Comparison of ENCODE assay signal across 20 cellular contexts in the genomic region with DNA sequence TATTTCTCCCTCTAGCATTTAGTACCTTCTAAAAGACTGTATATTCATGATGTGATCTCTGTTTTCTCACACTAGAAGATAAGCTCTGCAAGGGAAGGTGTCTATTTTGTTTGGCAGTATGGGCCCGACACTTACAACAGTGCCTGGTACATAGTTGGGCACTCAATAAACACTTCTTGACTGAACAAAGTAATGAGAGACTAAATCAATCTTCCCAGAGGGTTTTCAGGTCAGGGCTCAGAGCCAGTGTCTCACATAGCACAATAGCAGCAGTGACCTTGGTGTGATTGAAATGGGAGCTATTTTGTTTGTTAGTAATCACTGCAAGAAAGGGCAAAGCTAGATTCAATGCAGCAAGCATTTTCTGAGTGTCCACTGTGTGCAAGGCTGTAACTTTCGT. TPM values are rescaled to one million over a fixed set of nuclear protein-coding genes. Genes with fewer than 3 reads are reported as not detected.
DNase-seq lines count a peak whose midpoint lies in the region; ATAC-seq and TF ChIP-seq lines count a peak whose summit lies in the region.
"Had no signal": no experiment of that assay in that cellular context is flagged by ENCODE, and none has a peak within 500 bp of the region (broad histone marks: within the 10 kb centered on the region; RNA-seq: fewer than 3 reads in every experiment).

No MANE protein-coding gene starts in this region.

- H3K4me1 ChIP-seq in PC-3 (ENCODE audit: insufficient read depth, low read length) (peaks cover 5% of the 10 kb centered on the region; the same call in 1 of the 2 replicates), testis (peaks cover 13% of the 10 kb centered on the region)
- H3K4me1 ChIP-seq: Peyer's patch, SJSA1 had no signal

- H3K9me3 ChIP-seq in PC-3 (ENCODE audit: low read length) (no peaks in the 10 kb centered on the region), testis (no peaks in the 10 kb centered on the region)
- H3K9me3 ChIP-seq: MG63, Peyer's patch, SJSA1 had no signal

- H3K27ac ChIP-seq in PC-3 (ENCODE audit: low read length): no peak overlapping the region
- peak overlapping the region; percentile 5 to 61 for H3K27ac ChIP-seq in testis
- H3K27ac ChIP-seq in brain microvascular endothelial cell: no peak overlapping the region
- H3K27ac ChIP-seq: Peyer's patch, SJSA1 had no signal

- H3K4me3 ChIP-seq in PC-3 (ENCODE audit: low read length): no peak overlapping the region
- H3K4me3 ChIP-seq in testis: no peak overlapping the region
- H3K4me3 ChIP-seq in brain microvascular endothelial cell (ENCODE audit: low read depth, low read length): no peak overlapping the region
- H3K4me3 ChIP-seq: MG63, Peyer's patch, SJSA1 had no signal

- no TSS peak for BruUV-seq in PC-3 (replicated peaks; lab: Mats Ljungman, UMichigan)

- CTCF ChIA-PET in PC-3 (lab: Charles Lee): no interaction called here

- H3K27me3 ChIP-seq in PC-3 (ENCODE audit: low read length) (no peaks in the 10 kb centered on the region), testis (no peaks in the 10 kb centered on the region), brain microvascular endothelial cell (replicated peaks) (no peaks in the 10 kb centered on the region)
- H3K27me3 ChIP-seq: MG63, Peyer's patch, SJSA1 had no signal

- intact Hi-C loops in Right ventricle myocardium superior (cut with DNase I) (loop anchor here (2.0 to 10.0 kb wide), 2 partner anchors 236 to 550 kb away; no protein-coding TSS in a partner anchor), Right ventricle myocardium inferior (cut with DNase I) (loop anchor here (5.0 to 10.0 kb wide), 4 partner anchors 77 to 550 kb away; partner anchors contain the start of gene ELOVL5), PC-3 (cut with micrococcal nuclease) (loop anchor here (5.0 to 10.0 kb wide), 4 partner anchors 80 to 550 kb away; partner anchors contain the start of gene ELOVL5), testis (cut with DNase I; ENCODE audit: low total_unique reads) (loop anchor here (5.0 kb wide), 1 partner anchor 307 kb away; no protein-coding TSS in a partner anchor)

- ATAC-seq in Right ventricle myocardium superior (ENCODE audit: poor library complexity): peak; percentile 14
- no peak for ATAC-seq in Right ventricle myocardium inferior
- no peak for ATAC-seq in PC-3

- TF ChIP-seq POLR2A in testis (IDR thresholded peaks at IDR 0.05): no peak

- H4K20me1 ChIP-seq in PC-3 (ENCODE audit: low read length): no peaks in the 10 kb centered on the region

- H3K36me3 ChIP-seq in PC-3 (ENCODE audit: low read depth, low read length) (no peaks in the 10 kb centered on the region; the same call in 1 of the 2 replicates), testis (ENCODE audit: low read depth, missing control alignments) (no peaks in the 10 kb centered on the region), brain microvascular endothelial cell (replicated peaks) (no peaks in the 10 kb centered on the region)
- H3K36me3 ChIP-seq: MG63, Peyer's patch, SJSA1 had no signal

- TF ChIP-seq CTCF in PC-3 (conservative IDR thresholded peaks at IDR 0.05; ENCODE audit: low read depth, low read length): no peak
- TF ChIP-seq CTCF in testis (IDR thresholded peaks at IDR 0.05): no peak
- TF ChIP-seq CTCF in GM20000 (IDR thresholded peaks at IDR 0.05; ENCODE audit: extremely low read depth, missing control alignments): no peak
- TF ChIP-seq CTCF in brain microvascular endothelial cell (IDR thresholded peaks at IDR 0.05; ENCODE audit: low read depth, low read length, missing control alignments): no peak

- no peak overlapping the region for H3K4me2 ChIP-seq in PC-3 (ENCODE audit: low read length)

- H3K9me2 ChIP-seq in PC-3 (replicated peaks; ENCODE audit: low read length): no peaks in the 10 kb centered on the region

- no peaks in the 10 kb centered on the region for H3F3A ChIP-seq in PC-3 (ENCODE audit: low read length, unreplicated experiment)

- no peak overlapping the region for H3K9ac ChIP-seq in PC-3 (ENCODE audit: low read length)

- WGBS in testis, 2 donors: 60 to 65% methylated on average over 2 of the region's 2 CpGs

- peak overlapping the region; percentile 34; the same call in 1 of the 2 replicates for H2AFZ ChIP-seq in PC-3 (ENCODE audit: low read length)

- POLR2A ChIA-PET in PC-3 (lab: Charles Lee; ENCODE audit: unreplicated experiment): no interaction called here

- no peaks in the 10 kb centered on the region for H3K79me2 ChIP-seq in PC-3 (ENCODE audit: low read length)

- DNase-seq in Right ventricle myocardium superior (no peak), Right ventricle myocardium inferior (ENCODE audit: missing footprints) (no peak), PC-3 (no peak), mucosa of gallbladder (ENCODE audit: low spot score) (peak; percentile 62), testis (peak; percentile 48), NCI-H146 (lab: John Stamatoyannopoulos, UW) (no peak), GM20000 (ENCODE audit: low spot score) (no peak), brain microvascular endothelial cell (no peak)
- DNase-seq: EL; GF-D8; H7; Kasumi-1; MG63; NCI-H1417; NCI-H187; NCI-H446 treated with DMSO at 0.1 percent for 48 hours; NK-92 treated with Interleukin-12 subunit alpha and Interleukin-12 subunit beta, amount 100 ng/mL, for 24 hours; Peyer's patch had no signal

- in situ Hi-C loops in brain microvascular endothelial cell (cut with HindIII; ENCODE audit: low pct_ligation_motif_present, low sequenced_read_pairs): no loop called here

RNA-seq across cellular contexts. Expression of gene GCM1, which starts 26.4 kb away (rescaled TPM):
- total RNA-seq in Right ventricle myocardium superior (not detected), Right ventricle myocardium inferior (not detected), PC-3 (2014; rRNA removed) (not detected in 2 replicates), mucosa of gallbladder (not detected), testis (under 1 TPM; 0.47 to 0.68 TPM)
- polyA plus RNA-seq in testis (ENCODE audit: insufficient read depth, low read depth, low replicate concordance): 0.90 TPM
- total RNA-seq: H7, Peyer's patch, SJSA1 had no signal
- polyA plus RNA-seq: CD14-positive monocyte had no signal

Comparison
In these comparisons a context has a peak if more than half of its experiments do, and no peak if none do; other contexts are left out.
1. DNase-seq: peak in mucosa of gallbladder (single experiment) and testis (single experiment); none in Right ventricle myocardium superior (single experiment), Right ventricle myocardium inferior (single experiment), PC-3 (single experiment), NCI-H146 (single experiment), GM20000 (single experiment) and brain microvascular endothelial cell (single experiment).
2. H3K27ac ChIP-seq: peak in testis (2 of 2); none in PC-3 (single experiment) and brain microvascular endothelial cell (single experiment).